40 cellular contexts compared by ENCODE assay signal in the genomic region with DNA sequence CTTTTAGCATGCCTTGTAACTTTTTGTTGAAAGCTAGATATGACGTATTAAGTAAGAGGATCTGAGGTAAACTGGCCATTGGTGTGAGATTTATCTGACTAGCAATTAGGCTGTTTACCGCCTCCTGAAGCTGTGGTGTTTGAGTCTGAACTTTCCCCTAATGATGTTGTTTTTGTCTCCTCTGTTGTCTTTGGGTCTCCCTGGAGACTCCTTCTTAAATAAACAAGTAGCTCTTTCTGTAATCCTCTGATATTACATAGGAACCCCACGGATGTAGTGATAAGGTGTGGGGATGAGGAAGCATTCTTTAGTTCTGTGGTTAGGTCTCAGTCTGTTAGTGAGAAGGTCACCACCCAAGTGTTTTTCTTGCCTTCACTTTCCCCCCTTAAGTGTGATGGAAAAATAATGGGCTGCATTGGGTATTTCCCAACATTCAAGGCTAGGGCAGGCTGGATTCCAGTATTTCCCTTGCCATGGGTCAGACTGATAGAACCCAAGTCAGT. TPM values are rescaled to one million over a fixed set of nuclear protein-coding genes. Genes with fewer than 3 reads are reported as not detected.
"Had no signal": no experiment of that assay in that cellular context is flagged by ENCODE, and none has a peak within 500 bp of the region (broad histone marks: within the 10 kb centered on the region; RNA-seq: fewer than 3 reads in every experiment).

No MANE protein-coding gene starts in this region.

- H3K9me3 ChIP-seq: ascending aorta had no signal

- H3K4me1 ChIP-seq: ascending aorta had no signal

- H3K4me3 ChIP-seq: ascending aorta, cardiac muscle cell had no signal

- H3K27me3 Mint-ChIP-seq: activated naive CD8-positive, alpha-beta T cell; activated naive CD8-positive, alpha-beta T cell treated with anti-CD3 and anti-CD28 coated beads, Interleukin-2, amount 50 U/mL, for 24 hours; activated T-cell treated with anti-CD3 and anti-CD28 coated beads, Interleukin-2, amount 50 U/mL, for 24 hours had no signal

- DNase-seq: activated CD4-positive, alpha-beta memory T cell treated with anti-CD3 and anti-CD28 coated beads, Interleukin-2, amount 10 ng/mL, durations not matched to agents 7 days and 5 days; activated CD4-positive, alpha-beta T cell treated with anti-CD3 and anti-CD28 coated beads for 1 hour; activated CD4-positive, alpha-beta T cell treated with anti-CD3 and anti-CD28 coated beads for 36 hours; activated CD4-positive, alpha-beta T cell treated with anti-CD3 and anti-CD28 coated beads for 48 hours; activated CD4-positive, alpha-beta T cell treated with anti-CD3 and anti-CD28 coated beads, Interleukin-2, amount 10 ng/mL, durations not matched to agents 7 days and 5 days; activated CD4-positive, alpha-beta T cell treated with anti-CD3 and anti-CD28 coated beads, Interleukin-2, amount 50 U/mL, for 48 hours; activated CD4-positive, CD25-positive, alpha-beta regulatory T cell; activated CD8-positive, alpha-beta memory T cell treated with anti-CD3 and anti-CD28 coated beads for 24 hours; activated CD8-positive, alpha-beta memory T cell treated with anti-CD3 and anti-CD28 coated beads, Interleukin-2, amount 10 ng/mL, durations not matched to agents 7 days and 5 days; activated CD8-positive, alpha-beta memory T cell treated with anti-CD3 and anti-CD28 coated beads, Interleukin-2, amount 50 U/mL, for 48 hours; activated CD8-positive, alpha-beta T cell treated with anti-CD3 and anti-CD28 coated beads, Interleukin-2, amount 10 ng/mL, durations not matched to agents 7 days and 5 days; activated effector memory CD4-positive, alpha-beta T cell treated with Interleukin-2 at 50 U/mL for 16 hours; activated gamma-delta T cell; activated naive CD4-positive, alpha-beta T cell treated with anti-CD3 and anti-CD28 coated beads, Interleukin-2, amount 10 ng/mL, durations not matched to agents 7 days and 5 days; activated naive CD4-positive, alpha-beta T cell treated with Interleukin-2 at 50 U/mL for 16 hours; activated naive CD8-positive, alpha-beta T cell treated with anti-CD3 and anti-CD28 coated beads, Interleukin-2, amount 10 ng/mL, durations not matched to agents 7 days and 5 days; activated naive CD8-positive, alpha-beta T cell treated with anti-CD3 and anti-CD28 coated beads, Interleukin-2, amount 50 U/mL, for 24 hours; activated T-cell treated with anti-CD3 and anti-CD28 coated beads, Interleukin-2, amount 50 U/mL, for 24 hours; activated T-cell treated with anti-CD3 and anti-CD28 coated beads, Interleukin-2, amount 50 U/mL, for 48 hours; amygdala; anterior cingulate cortex; caudate nucleus; cerebellar nuclear complex; T-helper 1 cell; T-helper 2 cell; T-helper 9 cell; WERI-Rb-1 had no signal

- H3K4me1 Mint-ChIP-seq: activated CD4-positive, alpha-beta T cell treated with anti-CD3 and anti-CD28 coated beads for 36 hours; activated CD8-positive, alpha-beta memory T cell treated with anti-CD3 and anti-CD28 coated beads, Interleukin-2, amount 10 ng/mL, durations not matched to agents 7 days and 5 days; activated naive CD4-positive, alpha-beta T cell treated with anti-CD3 and anti-CD28 coated beads, Interleukin-2, amount 10 ng/mL, durations not matched to agents 7 days and 5 days; activated naive CD8-positive, alpha-beta T cell treated with anti-CD3 and anti-CD28 coated beads, Interleukin-2, amount 10 ng/mL, durations not matched to agents 7 days and 5 days; activated naive CD8-positive, alpha-beta T cell treated with anti-CD3 and anti-CD28 coated beads, Interleukin-2, amount 50 U/mL, for 24 hours; brain; central memory CD8-positive, alpha-beta T cell; WTC11 had no signal

- H3K36me3 ChIP-seq: ascending aorta, cardiac muscle cell, WERI-Rb-1 had no signal

- H3K27ac Mint-ChIP-seq: activated CD4-positive, alpha-beta memory T cell treated with anti-CD3 and anti-CD28 coated beads, Interleukin-2, amount 10 ng/mL, durations not matched to agents 7 days and 5 days; activated CD4-positive, alpha-beta T cell treated with anti-CD3 and anti-CD28 coated beads for 36 hours; activated CD4-positive, alpha-beta T cell treated with anti-CD3 and anti-CD28 coated beads, Interleukin-2, amount 10 ng/mL, durations not matched to agents 7 days and 5 days; activated CD8-positive, alpha-beta memory T cell treated with anti-CD3 and anti-CD28 coated beads, Interleukin-2, amount 10 ng/mL, durations not matched to agents 7 days and 5 days; activated CD8-positive, alpha-beta T cell treated with anti-CD3 and anti-CD28 coated beads, Interleukin-2, amount 10 ng/mL, durations not matched to agents 7 days and 5 days; activated naive CD4-positive, alpha-beta T cell treated with anti-CD3 and anti-CD28 coated beads, Interleukin-2, amount 10 ng/mL, durations not matched to agents 7 days and 5 days; activated naive CD4-positive, alpha-beta T cell treated with anti-CD3 and anti-CD28 coated beads, Interleukin-2, amount 50 U/mL, for 24 hours; activated naive CD8-positive, alpha-beta T cell; activated naive CD8-positive, alpha-beta T cell treated with anti-CD3 and anti-CD28 coated beads, Interleukin-2, amount 10 ng/mL, durations not matched to agents 7 days and 5 days; activated naive CD8-positive, alpha-beta T cell treated with anti-CD3 and anti-CD28 coated beads, Interleukin-2, amount 50 U/mL, for 24 hours; activated T-cell treated with anti-CD3 and anti-CD28 coated beads, Interleukin-2, amount 50 U/mL, for 24 hours; activated T-helper 2 cell treated with anti-CD3 and anti-CD28 coated beads, Interferon-gamma antibody, Interleukin-2, Interleukin-4, amounts not matched to agents 10 μg/mL and 5 μg/mL and 100 μg/mL, durations not matched to agents 14 hours and 24 hours and 36 hours; brain; T-helper 1 cell treated with Interleukin-12 subunit alpha and Interleukin-12 subunit beta and Interleukin-4 antibody, amounts not matched to agents 30 μg/mL and 1 μg/mL, for 36 hours; T-helper 2 cell treated with Interferon-gamma antibody and Interleukin-4, amounts not matched to agents 5 μg/mL and 100 μg/mL, for 36 hours; WTC11 had no signal

- H3K27ac ChIP-seq: ascending aorta, cardiac muscle cell, WERI-Rb-1 had no signal

- H3K9me3 Mint-ChIP-seq: activated naive CD4-positive, alpha-beta T cell treated with anti-CD3 and anti-CD28 coated beads, Interleukin-2, amount 50 U/mL, for 24 hours; activated T-helper 2 cell treated with anti-CD3 and anti-CD28 coated beads, Interferon-gamma antibody, Interleukin-2, Interleukin-4, amounts not matched to agents 10 μg/mL and 5 μg/mL and 100 μg/mL, durations not matched to agents 14 hours and 24 hours and 36 hours had no signal

- H3K4me3 Mint-ChIP-seq: activated CD4-positive, alpha-beta memory T cell treated with anti-CD3 and anti-CD28 coated beads, Interleukin-2, amount 10 ng/mL, durations not matched to agents 7 days and 5 days; activated CD4-positive, alpha-beta T cell treated with anti-CD3 and anti-CD28 coated beads for 36 hours; activated CD4-positive, alpha-beta T cell treated with anti-CD3 and anti-CD28 coated beads, Interleukin-2, amount 10 ng/mL, durations not matched to agents 7 days and 5 days; activated CD8-positive, alpha-beta memory T cell treated with anti-CD3 and anti-CD28 coated beads, Interleukin-2, amount 10 ng/mL, durations not matched to agents 7 days and 5 days; activated CD8-positive, alpha-beta T cell treated with anti-CD3 and anti-CD28 coated beads, Interleukin-2, amount 10 ng/mL, durations not matched to agents 7 days and 5 days; activated naive CD4-positive, alpha-beta T cell treated with anti-CD3 and anti-CD28 coated beads, Interleukin-2, amount 10 ng/mL, durations not matched to agents 7 days and 5 days; activated naive CD4-positive, alpha-beta T cell treated with anti-CD3 and anti-CD28 coated beads, Interleukin-2, amount 50 U/mL, for 24 hours; activated naive CD8-positive, alpha-beta T cell; activated naive CD8-positive, alpha-beta T cell treated with anti-CD3 and anti-CD28 coated beads, Interleukin-2, amount 10 ng/mL, durations not matched to agents 7 days and 5 days; activated naive CD8-positive, alpha-beta T cell treated with anti-CD3 and anti-CD28 coated beads, Interleukin-2, amount 50 U/mL, for 24 hours; activated T-cell treated with anti-CD3 and anti-CD28 coated beads, Interleukin-2, amount 50 U/mL, for 24 hours; brain; central memory CD8-positive, alpha-beta T cell; T-helper 1 cell treated with Interleukin-12 subunit alpha and Interleukin-12 subunit beta and Interleukin-4 antibody, amounts not matched to agents 30 μg/mL and 1 μg/mL, for 36 hours; T-helper 2 cell treated with Interferon-gamma antibody and Interleukin-4, amounts not matched to agents 5 μg/mL and 100 μg/mL, for 36 hours; WTC11 had no signal

- H3K27me3 ChIP-seq: ascending aorta, cardiac muscle cell had no signal

- H3K36me3 Mint-ChIP-seq: activated CD8-positive, alpha-beta memory T cell treated with anti-CD3 and anti-CD28 coated beads, Interleukin-2, amount 10 ng/mL, durations not matched to agents 7 days and 5 days; activated naive CD4-positive, alpha-beta T cell treated with anti-CD3 and anti-CD28 coated beads, Interleukin-2, amount 10 ng/mL, durations not matched to agents 7 days and 5 days; activated naive CD8-positive, alpha-beta T cell treated with anti-CD3 and anti-CD28 coated beads, Interleukin-2, amount 10 ng/mL, durations not matched to agents 7 days and 5 days; brain; WTC11 had no signal

RNA-seq across cellular contexts. Expression of a gene that starts 33.0 kb away (rescaled TPM):
- total RNA-seq: activated CD4-positive, alpha-beta memory T cell treated with anti-CD3 and anti-CD28 coated beads, Interleukin-2, amount 10 ng/mL, durations not matched to agents 7 days and 5 days; activated CD4-positive, alpha-beta T cell treated with anti-CD3 and anti-CD28 coated beads for 36 hours; activated CD4-positive, alpha-beta T cell treated with anti-CD3 and anti-CD28 coated beads, Interleukin-2, amount 10 ng/mL, durations not matched to agents 7 days and 5 days; activated CD8-positive, alpha-beta memory T cell treated with anti-CD3 and anti-CD28 coated beads, Interleukin-2, amount 10 ng/mL, durations not matched to agents 7 days and 5 days; activated CD8-positive, alpha-beta T cell treated with anti-CD3 and anti-CD28 coated beads, Interleukin-2, amount 10 ng/mL, durations not matched to agents 7 days and 5 days; activated naive CD8-positive, alpha-beta T cell treated with anti-CD3 and anti-CD28 coated beads, Interleukin-2, amount 10 ng/mL, durations not matched to agents 7 days and 5 days; activated T-helper 2 cell treated with anti-CD3 and anti-CD28 coated beads, Interferon-gamma antibody, Interleukin-2, Interleukin-4, amounts not matched to agents 10 μg/mL and 5 μg/mL and 100 μg/mL, durations not matched to agents 14 hours and 24 hours and 36 hours; ascending aorta; bronchial epithelial cell; cardiac muscle cell; chondrocyte; WTC11 had no signal
- polyA plus RNA-seq: adipose tissue, cardiac muscle cell had no signal
